23 cellular contexts compared by ENCODE assay signal in genomic region chr1:200776949-200777348, GRCh38. TPM values are rescaled to one million over a fixed set of nuclear protein-coding genes. Genes with fewer than 3 reads are reported as not detected.
A peak's percentile ranks its signal among the peaks of the same experiment; 100 is the strongest.
DNase-seq lines count a peak whose midpoint lies in the region; FAIRE-seq and TF ChIP-seq lines count a peak whose summit lies in the region.
"Had no signal": no experiment of that assay in that cellular context is flagged by ENCODE, and none has a peak within 500 bp of the region (broad histone marks: within the 10 kb centered on the region; RNA-seq: fewer than 3 reads in every experiment).

No MANE protein-coding gene starts in this region.

- H3F3A ChIP-seq in GM23248 (ENCODE audit: insufficient read depth) = peaks cover 38% of the 10 kb centered on the region

- no peak overlapping the region for H2BK5ac ChIP-seq in neuronal stem cell (ENCODE audit: low read length)

- POLR2A ChIA-PET in RWPE1 (lab: Yijun Ruan, JAX; ENCODE audit: low non-redundant PET) = no interaction called here

- no peak for TF ChIP-seq CTCF in RWPE1 (conservative IDR thresholded peaks at IDR 0.05; ENCODE audit: low read depth)

- no peaks in the 10 kb centered on the region for H3K9me3 ChIP-seq in GM23248 (ENCODE audit: low read depth)
- peaks cover 0 to 14% of the 10 kb centered on the region in 2 donors for H3K9me3 ChIP-seq in neuronal stem cell (replicated peaks in 1 of 2; ENCODE audit: control insufficient read depth in 2 of 2, insufficient read depth in 1 of 2, low read depth in 1 of 2, low read length in 2 of 2)

- H3K27me3 ChIP-seq in GM23248 (replicated peaks; ENCODE audit: insufficient read depth) (no peaks in the 10 kb centered on the region), neuronal stem cell (ENCODE audit: control insufficient read depth in 3 of 3, insufficient read depth in 3 of 3, low read depth in 1 of 3, low read length in 3 of 3) (no peaks in the 10 kb centered on the region)

- H2AK5ac ChIP-seq in neuronal stem cell (ENCODE audit: low read depth, low read length) = no peak overlapping the region

- no peak for FAIRE-seq in HTR-8/SVneo (lab: Jason Lieb, UNC)
- FAIRE-seq: bronchial epithelial cell had no signal

- no peak overlapping the region for H3K9ac ChIP-seq in GM23248
- no peak overlapping the region for H3K9ac ChIP-seq in neuronal stem cell (ENCODE audit: low read depth, low read length, poor library complexity)
- H3K9ac ChIP-seq: KMS-11 had no signal

- no peak overlapping the region for H3K4me3 ChIP-seq in GM23248
- H3K4me3 ChIP-seq in neuronal stem cell (ENCODE audit: low read length in 2 of 2) = no peak overlapping the region

- no peaks in the 10 kb centered on the region; the same call in 1 of the 2 replicates for H4K20me1 ChIP-seq in GM23248 (ENCODE audit: insufficient read depth)

- H3K79me2 ChIP-seq in GM23248 (ENCODE audit: insufficient read depth) = peaks cover 99% of the 10 kb centered on the region

- H3K4me1 ChIP-seq in GM23248 (ENCODE audit: insufficient read depth) (peaks cover 40% of the 10 kb centered on the region), neuronal stem cell (ENCODE audit: control insufficient read depth in 2 of 2, insufficient read depth in 1 of 2, low read depth in 1 of 2, low read length in 2 of 2) (peaks cover 4% of the 10 kb centered on the region in 2 donors)

- no peaks in the 10 kb centered on the region for H3K79me1 ChIP-seq in neuronal stem cell (ENCODE audit: low read depth, low read length)

- H3K4me2 ChIP-seq in GM23248 (ENCODE audit: unreplicated experiment) (peak overlapping the region; percentile 19), neuronal stem cell (ENCODE audit: insufficient read depth, low read length, poor library complexity, severe bottlenecking) (no peak overlapping the region)
- H3K4me2 ChIP-seq: KMS-11 had no signal

- H2BK15ac ChIP-seq in neuronal stem cell (ENCODE audit: low read length) = no peak overlapping the region

- H2AFZ ChIP-seq in GM23248 (no peak overlapping the region), neuronal stem cell (ENCODE audit: low read length) (no peak overlapping the region)

- no peak overlapping the region for H3K18ac ChIP-seq in neuronal stem cell (ENCODE audit: low read length)

- H3K23ac ChIP-seq in neuronal stem cell (ENCODE audit: low read depth, low read length, poor library complexity) = no peak overlapping the region

- 0 out of 2 replicates have a peak, but pooled peaks cover 3% of the 10 kb centered on the region for H3K36me3 ChIP-seq in GM23248 (ENCODE audit: low read depth)
- H3K36me3 ChIP-seq in neuronal stem cell (replicated peaks in 1 of 2; ENCODE audit: control insufficient read depth in 2 of 2, insufficient read depth in 2 of 2, low read length in 2 of 2) = peaks cover 0 to 76% of the 10 kb centered on the region in 2 donors

- in situ Hi-C loops in GM23248 (cut with MboI) = no loop called here

- CTCF ChIA-PET in RWPE1 (lab: Yijun Ruan, JAX) = interaction anchor here (1.0 to 1.2 kb wide), 2 partner anchors 13 to 218 kb away, joined by 3 read pairs; no protein-coding TSS in a partner anchor

- no peak overlapping the region for H3K14ac ChIP-seq in neuronal stem cell (ENCODE audit: low read length)

- no peak overlapping the region for H4K8ac ChIP-seq in neuronal stem cell (ENCODE audit: low read depth, low read length)

- no peak overlapping the region for H2BK120ac ChIP-seq in neuronal stem cell (ENCODE audit: low read depth, low read length)

- no peak overlapping the region for H3K4ac ChIP-seq in neuronal stem cell (ENCODE audit: low read length)

- no peaks in the 10 kb centered on the region for H3K9me2 ChIP-seq in GM23248 (ENCODE audit: insufficient read depth)

- H3K27ac ChIP-seq in GM23248 (peak overlapping the region; percentile 43), epithelial cell of prostate (peak overlapping the region; percentile 22), neuronal stem cell (replicated peaks; ENCODE audit: low read length) (peak overlapping the region; percentile 36), RWPE1 (no peak overlapping the region)
- H3K27ac ChIP-seq: HL-60, KMS-11 had no signal

- DNase-seq in GM23248 (peak; percentile 52), NCI-H226 (peak; percentile 38), epithelial cell of prostate (ENCODE audit: low read depth, low spot score) (no peak), neuronal stem cell (ENCODE audit: low spot score) (no peak), NCI-H2227 treated with DMSO at 0.1 percent for 48 hours (lab: John Stamatoyannopoulos, UW) (no peak), HTR-8/SVneo (ENCODE audit: insufficient read length, low spot score) (no peak), RWPE1 (ENCODE audit: low spot score) (no peak), DMS53 (lab: John Stamatoyannopoulos, UW) (no peak)
- DNase-seq: activated CD8-positive, alpha-beta memory T cell treated with anti-CD3 and anti-CD28 coated beads for 24 hours; activated naive CD8-positive, alpha-beta T cell treated with anti-CD3 and anti-CD28 coated beads, Interleukin-2, amount 10 ng/mL, durations not matched to agents 7 days and 5 days; CD8-positive, alpha-beta memory T cell; DMS79 treated with DMSO at 0.1 percent for 48 hours; H9; hypothalamus; kidney glomerular epithelial cell; NCI-H1417 treated with DMSO at 0.1 percent for 48 hours; NCI-H2171; NCI-H82; retina; stimulated activated naive CD8-positive, alpha-beta T cell treated with anti-CD3 and anti-CD28 coated beads, Interleukin-15, Interleukin-2, amounts not matched to agents 100 U/mL and 50 U/mL, for 24 hours had no signal

- H4K91ac ChIP-seq in neuronal stem cell (ENCODE audit: low read depth, low read length, poor library complexity) = no peak overlapping the region

- no peak overlapping the region for H2BK12ac ChIP-seq in neuronal stem cell (ENCODE audit: low read length)

RNA-seq across cellular contexts. Expression of gene CAMSAP2, which starts 38.3 kb away (rescaled TPM):
- total RNA-seq in GM23248 (2014; rRNA removed; shearing (Covaris generic)) = 28.7 and 52.6 TPM in 2 replicates
- 9.9 and 10.9 TPM in 2 replicates for polyA plus RNA-seq in GM23248 (2016; fragmentation: Nextera tagmentation; extraction: Ambion mirVana)
- 21.2 TPM for polyA plus RNA-seq in neuronal stem cell (2013, experiment 1 of 2)
- 21.8 TPM for polyA plus RNA-seq in neuronal stem cell (2013, experiment 2 of 2)

Comparison
In these comparisons a context has a peak if more than half of its experiments do, and no peak if none do; other contexts are left out.
1. DNase-seq: peak in GM23248 (single experiment) and NCI-H226 (single experiment); none in epithelial cell of prostate (single experiment), neuronal stem cell (single experiment), NCI-H2227 treated with DMSO at 0.1 percent for 48 hours (single experiment), HTR-8/SVneo (single experiment), RWPE1 (single experiment) and DMS53 (single experiment).